ENCODE assay signal across 1 cellular context in the genomic region with DNA sequence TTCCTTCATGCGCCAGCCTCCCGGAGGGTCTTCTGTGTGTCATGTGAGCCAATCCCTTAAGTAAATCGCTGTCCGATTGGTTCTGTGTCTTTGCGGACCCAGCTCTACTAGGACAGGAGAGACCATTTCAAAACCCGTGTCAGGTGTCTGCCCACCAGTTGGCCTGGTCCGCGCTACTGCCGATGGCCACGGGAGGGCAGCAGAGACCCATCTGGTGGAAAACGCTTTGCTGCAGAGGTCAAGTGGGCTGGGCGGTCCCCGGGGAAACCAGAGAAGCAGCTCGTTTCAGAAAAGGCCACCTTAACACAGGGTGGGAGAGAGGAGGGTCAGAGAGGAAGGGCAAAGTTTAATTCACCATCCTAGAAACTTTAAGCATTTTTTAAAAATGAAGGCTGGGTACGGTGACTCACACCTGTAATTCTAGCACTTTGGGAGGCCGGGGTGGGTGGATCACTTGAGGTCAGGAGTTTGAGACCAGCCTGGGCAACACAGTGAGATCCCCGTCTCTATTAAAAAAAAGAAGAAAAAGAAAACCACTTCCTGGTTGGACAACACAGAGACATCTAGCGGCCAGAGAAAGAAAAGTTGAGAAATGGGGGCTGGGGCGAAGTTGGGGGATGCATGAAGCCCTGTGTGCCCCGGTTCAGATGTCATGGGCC.
TF ChIP-seq lines count a peak whose summit lies in the region.

No MANE protein-coding gene starts in this region.

TF ChIP-seq in HepG2, 621 proteins besides CTCF, POLR2A, EP300 and RAD21 (continued from another document and continues in another):
- TF ChIP-seq, protein P1, sequence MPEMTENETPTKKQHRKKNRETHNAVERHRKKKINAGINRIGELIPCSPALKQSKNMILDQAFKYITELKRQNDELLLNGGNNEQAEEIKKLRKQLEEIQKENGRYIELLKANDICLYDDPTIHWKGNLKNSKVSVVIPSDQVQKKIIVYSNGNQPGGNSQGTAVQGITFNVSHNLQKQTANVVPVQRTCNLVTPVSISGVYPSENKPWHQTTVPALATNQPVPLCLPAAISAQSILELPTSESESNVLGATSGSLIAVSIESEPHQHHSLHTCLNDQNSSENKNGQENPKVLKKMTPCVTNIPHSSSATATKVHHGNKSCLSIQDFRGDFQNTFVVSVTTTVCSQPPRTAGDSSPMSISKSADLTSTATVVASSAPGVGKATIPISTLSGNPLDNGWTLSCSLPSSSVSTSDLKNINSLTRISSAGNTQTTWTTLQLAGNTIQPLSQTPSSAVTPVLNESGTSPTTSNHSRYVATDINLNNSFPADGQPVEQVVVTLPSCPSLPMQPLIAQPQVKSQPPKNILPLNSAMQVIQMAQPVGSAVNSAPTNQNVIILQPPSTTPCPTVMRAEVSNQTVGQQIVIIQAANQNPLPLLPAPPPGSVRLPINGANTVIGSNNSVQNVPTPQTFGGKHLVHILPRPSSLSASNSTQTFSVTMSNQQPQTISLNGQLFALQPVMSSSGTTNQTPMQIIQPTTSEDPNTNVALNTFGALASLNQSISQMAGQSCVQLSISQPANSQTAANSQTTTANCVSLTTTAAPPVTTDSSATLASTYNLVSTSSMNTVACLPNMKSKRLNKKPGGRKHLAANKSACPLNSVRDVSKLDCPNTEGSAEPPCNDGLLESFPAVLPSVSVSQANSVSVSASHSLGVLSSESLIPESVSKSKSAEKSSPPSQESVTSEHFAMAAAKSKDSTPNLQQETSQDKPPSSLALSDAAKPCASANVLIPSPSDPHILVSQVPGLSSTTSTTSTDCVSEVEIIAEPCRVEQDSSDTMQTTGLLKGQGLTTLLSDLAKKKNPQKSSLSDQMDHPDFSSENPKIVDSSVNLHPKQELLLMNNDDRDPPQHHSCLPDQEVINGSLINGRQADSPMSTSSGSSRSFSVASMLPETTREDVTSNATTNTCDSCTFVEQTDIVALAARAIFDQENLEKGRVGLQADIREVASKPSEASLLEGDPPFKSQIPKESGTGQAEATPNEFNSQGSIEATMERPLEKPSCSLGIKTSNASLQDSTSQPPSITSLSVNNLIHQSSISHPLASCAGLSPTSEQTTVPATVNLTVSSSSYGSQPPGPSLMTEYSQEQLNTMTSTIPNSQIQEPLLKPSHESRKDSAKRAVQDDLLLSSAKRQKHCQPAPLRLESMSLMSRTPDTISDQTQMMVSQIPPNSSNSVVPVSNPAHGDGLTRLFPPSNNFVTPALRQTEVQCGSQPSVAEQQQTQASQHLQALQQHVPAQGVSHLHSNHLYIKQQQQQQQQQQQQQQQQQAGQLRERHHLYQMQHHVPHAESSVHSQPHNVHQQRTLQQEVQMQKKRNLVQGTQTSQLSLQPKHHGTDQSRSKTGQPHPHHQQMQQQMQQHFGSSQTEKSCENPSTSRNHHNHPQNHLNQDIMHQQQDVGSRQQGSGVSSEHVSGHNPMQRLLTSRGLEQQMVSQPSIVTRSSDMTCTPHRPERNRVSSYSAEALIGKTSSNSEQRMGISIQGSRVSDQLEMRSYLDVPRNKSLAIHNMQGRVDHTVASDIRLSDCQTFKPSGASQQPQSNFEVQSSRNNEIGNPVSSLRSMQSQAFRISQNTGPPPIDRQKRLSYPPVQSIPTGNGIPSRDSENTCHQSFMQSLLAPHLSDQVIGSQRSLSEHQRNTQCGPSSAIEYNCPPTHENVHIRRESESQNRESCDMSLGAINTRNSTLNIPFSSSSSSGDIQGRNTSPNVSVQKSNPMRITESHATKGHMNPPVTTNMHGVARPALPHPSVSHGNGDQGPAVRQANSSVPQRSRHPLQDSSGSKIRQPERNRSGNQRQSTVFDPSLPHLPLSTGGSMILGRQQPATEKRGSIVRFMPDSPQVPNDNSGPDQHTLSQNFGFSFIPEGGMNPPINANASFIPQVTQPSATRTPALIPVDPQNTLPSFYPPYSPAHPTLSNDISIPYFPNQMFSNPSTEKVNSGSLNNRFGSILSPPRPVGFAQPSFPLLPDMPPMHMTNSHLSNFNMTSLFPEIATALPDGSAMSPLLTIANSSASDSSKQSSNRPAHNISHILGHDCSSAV (CRISPR knock-in tag; IDR thresholded peaks at IDR 0.05; ENCODE audit: borderline replicate concordance) = no peak
- TF ChIP-seq ZFP82 (CRISPR knock-in tag; IDR thresholded peaks at IDR 0.05; ENCODE audit: borderline replicate concordance) = no peak
- no peak for TF ChIP-seq ZNF790 (CRISPR knock-in tag; IDR thresholded peaks at IDR 0.05; ENCODE audit: borderline replicate concordance)
- TF ChIP-seq YEATS2 (CRISPR knock-in tag; IDR thresholded peaks at IDR 0.05; ENCODE audit: borderline replicate concordance) = peak; percentile 56; the same call in 1 of the 2 replicates
- TF ChIP-seq, protein P2, sequence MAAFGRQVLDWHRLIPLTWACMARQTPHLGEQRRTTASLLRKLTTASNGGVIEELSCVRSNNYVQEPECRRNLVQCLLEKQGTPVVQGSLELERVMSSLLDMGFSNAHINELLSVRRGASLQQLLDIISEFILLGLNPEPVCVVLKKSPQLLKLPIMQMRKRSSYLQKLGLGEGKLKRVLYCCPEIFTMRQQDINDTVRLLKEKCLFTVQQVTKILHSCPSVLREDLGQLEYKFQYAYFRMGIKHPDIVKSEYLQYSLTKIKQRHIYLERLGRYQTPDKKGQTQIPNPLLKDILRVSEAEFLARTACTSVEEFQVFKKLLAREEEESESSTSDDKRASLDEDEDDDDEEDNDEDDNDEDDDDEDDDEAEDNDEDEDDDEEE (CRISPR knock-in tag; IDR thresholded peaks at IDR 0.05) = no peak
- no peak for TF ChIP-seq NFRKB (IDR thresholded peaks at IDR 0.05)
- TF ChIP-seq ELF1 (CRISPR knock-in tag; IDR thresholded peaks at IDR 0.05) = peak; percentile 79
- no peak for TF ChIP-seq ZNF776 (CRISPR knock-in tag; IDR thresholded peaks at IDR 0.05)
- TF ChIP-seq, protein P3, sequence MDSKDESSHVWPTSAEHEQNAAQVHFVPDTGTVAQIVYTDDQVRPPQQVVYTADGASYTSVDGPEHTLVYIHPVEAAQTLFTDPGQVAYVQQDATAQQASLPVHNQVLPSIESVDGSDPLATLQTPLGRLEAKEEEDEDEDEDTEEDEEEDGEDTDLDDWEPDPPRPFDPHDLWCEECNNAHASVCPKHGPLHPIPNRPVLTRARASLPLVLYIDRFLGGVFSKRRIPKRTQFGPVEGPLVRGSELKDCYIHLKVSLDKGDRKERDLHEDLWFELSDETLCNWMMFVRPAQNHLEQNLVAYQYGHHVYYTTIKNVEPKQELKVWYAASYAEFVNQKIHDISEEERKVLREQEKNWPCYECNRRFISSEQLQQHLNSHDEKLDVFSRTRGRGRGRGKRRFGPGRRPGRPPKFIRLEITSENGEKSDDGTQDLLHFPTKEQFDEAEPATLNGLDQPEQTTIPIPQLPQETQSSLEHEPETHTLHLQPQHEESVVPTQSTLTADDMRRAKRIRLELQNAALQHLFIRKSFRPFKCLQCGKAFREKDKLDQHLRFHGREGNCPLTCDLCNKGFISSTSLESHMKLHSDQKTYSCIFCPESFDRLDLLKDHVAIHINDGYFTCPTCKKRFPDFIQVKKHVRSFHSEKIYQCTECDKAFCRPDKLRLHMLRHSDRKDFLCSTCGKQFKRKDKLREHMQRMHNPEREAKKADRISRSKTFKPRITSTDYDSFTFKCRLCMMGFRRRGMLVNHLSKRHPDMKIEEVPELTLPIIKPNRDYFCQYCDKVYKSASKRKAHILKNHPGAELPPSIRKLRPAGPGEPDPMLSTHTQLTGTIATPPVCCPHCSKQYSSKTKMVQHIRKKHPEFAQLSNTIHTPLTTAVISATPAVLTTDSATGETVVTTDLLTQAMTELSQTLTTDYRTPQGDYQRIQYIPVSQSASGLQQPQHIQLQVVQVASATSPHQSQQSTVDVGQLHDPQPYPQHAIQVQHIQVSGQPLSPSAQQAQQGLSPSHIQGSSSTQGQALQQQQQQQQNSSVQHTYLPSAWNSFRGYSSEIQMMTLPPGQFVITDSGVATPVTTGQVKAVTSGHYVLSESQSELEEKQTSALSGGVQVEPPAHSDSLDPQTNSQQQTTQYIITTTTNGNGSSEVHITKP (CRISPR knock-in tag; IDR thresholded peaks at IDR 0.05; ENCODE audit: low read depth) = peak; percentile 92
- TF ChIP-seq HMG20A (CRISPR knock-in tag; IDR thresholded peaks at IDR 0.05; ENCODE audit: borderline replicate concordance) = no peak
- TF ChIP-seq KLF11 (CRISPR knock-in tag; IDR thresholded peaks at IDR 0.05) = peak; percentile 66; the same call in 1 of the 2 replicates
- TF ChIP-seq, protein P4, sequence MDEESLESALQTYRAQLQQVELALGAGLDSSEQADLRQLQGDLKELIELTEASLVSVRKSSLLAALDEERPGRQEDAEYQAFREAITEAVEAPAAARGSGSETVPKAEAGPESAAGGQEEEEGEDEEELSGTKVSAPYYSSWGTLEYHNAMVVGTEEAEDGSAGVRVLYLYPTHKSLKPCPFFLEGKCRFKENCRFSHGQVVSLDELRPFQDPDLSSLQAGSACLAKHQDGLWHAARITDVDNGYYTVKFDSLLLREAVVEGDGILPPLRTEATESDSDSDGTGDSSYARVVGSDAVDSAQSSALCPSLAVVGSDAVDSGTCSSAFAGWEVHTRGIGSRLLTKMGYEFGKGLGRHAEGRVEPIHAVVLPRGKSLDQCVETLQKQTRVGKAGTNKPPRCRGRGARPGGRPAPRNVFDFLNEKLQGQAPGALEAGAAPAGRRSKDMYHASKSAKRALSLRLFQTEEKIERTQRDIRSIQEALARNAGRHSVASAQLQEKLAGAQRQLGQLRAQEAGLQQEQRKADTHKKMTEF (CRISPR knock-in tag; IDR thresholded peaks at IDR 0.05) = peak; percentile 53
- TF ChIP-seq, protein P5, sequence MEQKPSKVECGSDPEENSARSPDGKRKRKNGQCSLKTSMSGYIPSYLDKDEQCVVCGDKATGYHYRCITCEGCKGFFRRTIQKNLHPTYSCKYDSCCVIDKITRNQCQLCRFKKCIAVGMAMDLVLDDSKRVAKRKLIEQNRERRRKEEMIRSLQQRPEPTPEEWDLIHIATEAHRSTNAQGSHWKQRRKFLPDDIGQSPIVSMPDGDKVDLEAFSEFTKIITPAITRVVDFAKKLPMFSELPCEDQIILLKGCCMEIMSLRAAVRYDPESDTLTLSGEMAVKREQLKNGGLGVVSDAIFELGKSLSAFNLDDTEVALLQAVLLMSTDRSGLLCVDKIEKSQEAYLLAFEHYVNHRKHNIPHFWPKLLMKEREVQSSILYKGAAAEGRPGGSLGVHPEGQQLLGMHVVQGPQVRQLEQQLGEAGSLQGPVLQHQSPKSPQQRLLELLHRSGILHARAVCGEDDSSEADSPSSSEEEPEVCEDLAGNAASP (CRISPR knock-in tag; IDR thresholded peaks at IDR 0.05; ENCODE audit: borderline replicate concordance) = peak; percentile 79
- TF ChIP-seq SAFB2 (CRISPR knock-in tag; IDR thresholded peaks at IDR 0.05; ENCODE audit: borderline replicate concordance, low read depth) = peak; percentile 37; the same call in 1 of the 2 replicates
- peak; percentile 55; the same call in 1 of the 2 replicates for TF ChIP-seq ZNF607 (CRISPR knock-in tag; IDR thresholded peaks at IDR 0.05; ENCODE audit: borderline replicate concordance)
- TF ChIP-seq, protein P6, sequence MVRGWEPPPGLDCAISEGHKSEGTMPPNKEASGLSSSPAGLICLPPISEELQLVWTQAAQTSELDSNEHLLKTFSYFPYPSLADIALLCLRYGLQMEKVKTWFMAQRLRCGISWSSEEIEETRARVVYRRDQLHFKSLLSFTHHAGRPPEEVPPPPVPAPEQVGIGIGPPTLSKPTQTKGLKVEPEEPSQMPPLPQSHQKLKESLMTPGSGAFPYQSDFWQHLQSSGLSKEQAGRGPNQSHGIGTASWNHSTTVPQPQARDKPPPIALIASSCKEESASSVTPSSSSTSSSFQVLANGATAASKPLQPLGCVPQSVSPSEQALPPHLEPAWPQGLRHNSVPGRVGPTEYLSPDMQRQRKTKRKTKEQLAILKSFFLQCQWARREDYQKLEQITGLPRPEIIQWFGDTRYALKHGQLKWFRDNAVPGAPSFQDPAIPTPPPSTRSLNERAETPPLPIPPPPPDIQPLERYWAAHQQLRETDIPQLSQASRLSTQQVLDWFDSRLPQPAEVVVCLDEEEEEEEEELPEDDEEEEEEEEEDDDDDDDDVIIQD (CRISPR knock-in tag; IDR thresholded peaks at IDR 0.05; ENCODE audit: low read depth) = peak; percentile 55; the same call in 1 of the 2 replicates
- no peak for TF ChIP-seq ZNF20 (CRISPR knock-in tag; IDR thresholded peaks at IDR 0.05)
- TF ChIP-seq, protein P7, sequence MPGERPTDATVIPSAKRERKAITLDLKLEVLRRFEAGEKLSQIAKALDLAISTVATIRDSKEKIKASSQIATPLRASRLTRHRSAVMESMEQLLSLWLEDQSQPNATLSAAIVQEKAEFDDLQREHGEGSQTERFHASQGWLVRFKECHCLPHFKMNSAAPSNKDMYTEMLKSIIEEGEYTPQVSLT (CRISPR knock-in tag; IDR thresholded peaks at IDR 0.05; ENCODE audit: borderline replicate concordance, low read depth) = no peak
- TF ChIP-seq MTA1 (CRISPR knock-in tag; IDR thresholded peaks at IDR 0.05; ENCODE audit: borderline replicate concordance) = peak; percentile 65; the same call in 1 of the 2 replicates
- TF ChIP-seq HOXD1 (CRISPR knock-in tag; IDR thresholded peaks at IDR 0.05) = no peak
- TF ChIP-seq ATF1 (CRISPR knock-in tag; IDR thresholded peaks at IDR 0.05) = no peak
- TF ChIP-seq, protein P8, sequence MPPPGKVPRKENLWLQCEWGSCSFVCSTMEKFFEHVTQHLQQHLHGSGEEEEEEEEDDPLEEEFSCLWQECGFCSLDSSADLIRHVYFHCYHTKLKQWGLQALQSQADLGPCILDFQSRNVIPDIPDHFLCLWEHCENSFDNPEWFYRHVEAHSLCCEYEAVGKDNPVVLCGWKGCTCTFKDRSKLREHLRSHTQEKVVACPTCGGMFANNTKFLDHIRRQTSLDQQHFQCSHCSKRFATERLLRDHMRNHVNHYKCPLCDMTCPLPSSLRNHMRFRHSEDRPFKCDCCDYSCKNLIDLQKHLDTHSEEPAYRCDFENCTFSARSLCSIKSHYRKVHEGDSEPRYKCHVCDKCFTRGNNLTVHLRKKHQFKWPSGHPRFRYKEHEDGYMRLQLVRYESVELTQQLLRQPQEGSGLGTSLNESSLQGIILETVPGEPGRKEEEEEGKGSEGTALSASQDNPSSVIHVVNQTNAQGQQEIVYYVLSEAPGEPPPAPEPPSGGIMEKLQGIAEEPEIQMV (CRISPR knock-in tag; IDR thresholded peaks at IDR 0.05; ENCODE audit: low read depth) = peak; percentile 88; the same call in 1 of the 2 replicates
- TF ChIP-seq NFKB2 (CRISPR knock-in tag; IDR thresholded peaks at IDR 0.05; ENCODE audit: borderline replicate concordance) = peak; percentile 42; the same call in 1 of the 2 replicates
- TF ChIP-seq ZNF547 (CRISPR knock-in tag; IDR thresholded peaks at IDR 0.05) = 0 out of 2 replicates have a peak, but pooled peaks have one; percentile 48
- no peak for TF ChIP-seq ZFAT (CRISPR knock-in tag; conservative IDR thresholded peaks at IDR 0.05)
- peak; percentile 81 for TF ChIP-seq ZNF430 (CRISPR knock-in tag; IDR thresholded peaks at IDR 0.05)
- TF ChIP-seq ZBTB20 (CRISPR knock-in tag; IDR thresholded peaks at IDR 0.05; ENCODE audit: borderline replicate concordance, low read depth) = no peak
- 0 out of 2 replicates have a peak, but pooled peaks have one; percentile 30 for TF ChIP-seq ZNF563 (CRISPR knock-in tag; IDR thresholded peaks at IDR 0.05)
- TF ChIP-seq ZNF780A (CRISPR knock-in tag; IDR thresholded peaks at IDR 0.05) = no peak
- TF ChIP-seq ZNF331 (CRISPR knock-in tag; IDR thresholded peaks at IDR 0.05) = peak; percentile 37; the same call in 1 of the 2 replicates
- peak; percentile 70 for TF ChIP-seq GATAD2A (CRISPR knock-in tag; IDR thresholded peaks at IDR 0.05)
- TF ChIP-seq NR2F1 (CRISPR knock-in tag; IDR thresholded peaks at IDR 0.05) = peak; percentile 88 to 91
- TF ChIP-seq MEIS1 (CRISPR knock-in tag; IDR thresholded peaks at IDR 0.05; ENCODE audit: borderline replicate concordance) = 0 out of 2 replicates have a peak, but pooled peaks have one; percentile 39
